ENCODE assay signal across 23 cellular contexts in the genomic region with DNA sequence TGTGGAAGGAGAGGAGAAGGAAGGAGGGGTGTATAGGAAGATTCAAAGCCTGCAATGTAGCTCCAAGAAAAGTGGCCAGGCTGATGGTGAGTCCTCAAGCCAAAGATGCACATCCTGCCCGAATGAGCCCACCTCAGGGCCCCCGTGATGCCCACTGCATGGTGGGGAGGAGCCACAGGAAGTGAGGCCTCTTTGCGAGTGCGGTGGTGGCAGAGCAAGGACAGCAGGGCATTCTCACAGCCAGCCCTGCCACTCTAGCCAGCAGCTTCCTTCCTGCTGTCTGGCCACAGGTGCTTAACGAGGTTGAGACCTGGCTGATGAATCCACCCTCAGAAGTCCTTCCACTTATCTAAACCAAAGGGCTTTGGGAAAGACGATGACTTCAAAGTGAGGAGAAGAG. TPM values are rescaled to one million over a fixed set of nuclear protein-coding genes. Genes with fewer than 3 reads are reported as not detected.
DNase-seq lines count a peak whose midpoint lies in the region; ATAC-seq, FAIRE-seq and TF ChIP-seq lines count a peak whose summit lies in the region.
"Had no signal": no experiment of that assay in that cellular context is flagged by ENCODE, and none has a peak within 500 bp of the region (broad histone marks: within the 10 kb centered on the region; RNA-seq: fewer than 3 reads in every experiment).

No MANE protein-coding gene starts in this region.

- 0% methylated on average over 1 of the region's 6 CpGs for whole genome bisulfite sequencing in HepG2 (ENCODE audit: low lambda C conversion rate)
- 58% methylated on average over 4 of the region's 6 CpGs for WGBS in right lobe of liver (ENCODE audit: insufficient coverage, low coverage, low lambda C conversion rate, missing lambda C conversion rate)

- H3K9me3 Mint-ChIP-seq in activated CD8-positive, alpha-beta T cell treated with anti-CD3 and anti-CD28 coated beads for 36 hours: no peaks in the 10 kb centered on the region
- peaks cover 0 to 15% (median 2%) of the 10 kb centered on the region in 11 donors for H3K9me3 Mint-ChIP-seq in naive thymus-derived CD4-positive, alpha-beta T cell
- H3K9me3 Mint-ChIP-seq: HFFc6 had no signal

- TF ChIP-seq CTCF in HepG2 (CRISPR knock-in tag; IDR thresholded peaks at IDR 0.05): no peak
- no peak for TF ChIP-seq CTCF in right lobe of liver (IDR thresholded peaks at IDR 0.05)
- TF ChIP-seq CTCF in activated CD8-positive, alpha-beta T cell treated with anti-CD3 and anti-CD28 coated beads for 36 hours (IDR thresholded peaks at IDR 0.05): no peak
- no peak for TF ChIP-seq CTCF in breast epithelium (IDR thresholded peaks at IDR 0.05)

- POLR2A ChIA-PET in HepG2 (lab: Yijun Ruan, JAX): interaction anchor here (1.0 kb wide), 1 partner anchor 29 kb away, joined by 3 read pairs; no protein-coding TSS in a partner anchor
- POLR2A ChIA-PET in activated CD8-positive, alpha-beta T cell treated with anti-CD3 and anti-CD28 coated beads for 36 hours (lab: Charles Lee): interaction anchor here (0.5 kb wide), 1 partner anchor 303 kb away, joined by 4 read pairs; no protein-coding TSS in a partner anchor
- POLR2A ChIA-PET in naive thymus-derived CD4-positive, alpha-beta T cell (lab: Charles Lee): interaction anchor here (0.9 kb wide), 1 partner anchor 21 kb away, joined by 3 read pairs; no protein-coding TSS in a partner anchor

- H3K4me2 ChIP-seq in HepG2 (ENCODE audit: low read depth, low read length): 0 out of 2 replicates have a peak overlapping the region, but pooled peaks have one; percentile 12

- peaks cover 6% of the 10 kb centered on the region; the same call in 1 of the 2 replicates for H3K4me1 ChIP-seq in HepG2 (ENCODE audit: insufficient read depth, low read length)
- H3K4me1 ChIP-seq in right lobe of liver: no peaks in the 10 kb centered on the region
- peaks cover 0 to 9% of the 10 kb centered on the region in 2 donors for H3K4me1 ChIP-seq in naive thymus-derived CD4-positive, alpha-beta T cell (ENCODE audit: control insufficient read depth in 2 of 2, insufficient read depth in 2 of 2, low read length in 2 of 2)
- H3K4me1 ChIP-seq in breast epithelium: no peaks in the 10 kb centered on the region

- H4K20me1 ChIP-seq in HepG2 (ENCODE audit: insufficient read depth, low read length): no peaks in the 10 kb centered on the region

- H3K27me3 ChIP-seq in HepG2 (ENCODE audit: control insufficient read depth in 1 of 2, insufficient read depth in 2 of 2, low read length in 2 of 2) (no peaks in the 10 kb centered on the region), right lobe of liver (no peaks in the 10 kb centered on the region), breast epithelium (peaks cover 0 to 17% of the 10 kb centered on the region in 2 donors)
- H3K27me3 ChIP-seq in naive thymus-derived CD4-positive, alpha-beta T cell (ENCODE audit: control insufficient read depth in 2 of 2, insufficient read depth in 2 of 2, low read length in 2 of 2): no peaks in the 10 kb centered on the region

- no peak overlapping the region for H3K4me3 ChIP-seq in HepG2 (replicated peaks in 1 of 3; ENCODE audit: insufficient read depth in 1 of 3, low read depth in 2 of 3, low read length in 3 of 3)
- no peak overlapping the region for H3K4me3 ChIP-seq in right lobe of liver
- H3K4me3 ChIP-seq in naive thymus-derived CD4-positive, alpha-beta T cell (ENCODE audit: low read length): no peak overlapping the region
- no peak overlapping the region for H3K4me3 ChIP-seq in breast epithelium

- TF ChIP-seq POLR2A in HepG2 (IDR thresholded peaks at IDR 0.05; ENCODE audit: insufficient read depth in 1 of 2, low read depth in 2 of 2, low read length in 2 of 2) (no peak), right lobe of liver (IDR thresholded peaks at IDR 0.05) (no peak), breast epithelium (IDR thresholded peaks at IDR 0.05) (no peak)

- in situ Hi-C loops in HepG2 (cut with HindIII; ENCODE audit: extremely low pct_ligation_motif_present, low pct_unique_long_range_greater_than_20kb): no loop called here

- H2AFZ ChIP-seq in HepG2 (ENCODE audit: low read length): no peak overlapping the region

- TF ChIP-seq EP300 in HepG2 (IDR thresholded peaks at IDR 0.05; ENCODE audit: low read depth in 2 of 2, low read length in 2 of 2): no peak
- TF ChIP-seq EP300 in HepG2 (CRISPR knock-in tag; IDR thresholded peaks at IDR 0.05; ENCODE audit: borderline replicate concordance): no peak

- H3K27ac ChIP-seq in HepG2 (ENCODE audit: extremely low read length, insufficient read depth, low read length) (no peak overlapping the region), right lobe of liver (no peak overlapping the region), breast epithelium (no peak overlapping the region)
- no peak overlapping the region for H3K27ac ChIP-seq in naive thymus-derived CD4-positive, alpha-beta T cell (ENCODE audit: low read depth, low read length)
- H3K27ac ChIP-seq: 22Rv1 had no signal

- no peak for FAIRE-seq in HepG2 (lab: Jason Lieb, UNC)

- CTCF ChIA-PET in HepG2 (lab: Yijun Ruan, JAX; ENCODE audit: low intra/inter-chr PET ratio, low total read pairs): no interaction called here
- CTCF ChIA-PET in activated CD8-positive, alpha-beta T cell treated with anti-CD3 and anti-CD28 coated beads for 36 hours (lab: Charles Lee): no interaction called here
- CTCF ChIA-PET in naive thymus-derived CD4-positive, alpha-beta T cell (lab: Charles Lee): no interaction called here

- no peak for TF ChIP-seq RAD21 in HepG2 (CRISPR knock-in tag; IDR thresholded peaks at IDR 0.05)

- no peaks in the 10 kb centered on the region for H3K36me3 ChIP-seq in HepG2 (replicated peaks in 1 of 2; ENCODE audit: control insufficient read depth in 1 of 2, insufficient read depth in 2 of 2, low read length in 2 of 2)
- no peaks in the 10 kb centered on the region for H3K36me3 ChIP-seq in right lobe of liver
- no peaks in the 10 kb centered on the region for H3K36me3 ChIP-seq in naive thymus-derived CD4-positive, alpha-beta T cell (ENCODE audit: control insufficient read depth in 2 of 3, insufficient read depth in 3 of 3, low read length in 3 of 3)
- H3K36me3 ChIP-seq in breast epithelium: no peaks in the 10 kb centered on the region

- H3K79me2 ChIP-seq in HepG2 (ENCODE audit: insufficient read depth, low read length): no peaks in the 10 kb centered on the region

- ATAC-seq in HepG2 (peak; percentile 51), right lobe of liver (no peak)
- peak; percentile 69 for ATAC-seq in activated CD8-positive, alpha-beta T cell treated with anti-CD3 and anti-CD28 coated beads for 36 hours
- ATAC-seq in naive thymus-derived CD4-positive, alpha-beta T cell: peak; percentile 18

- peaks cover 19% of the 10 kb centered on the region for H3K4me1 Mint-ChIP-seq in activated CD8-positive, alpha-beta T cell treated with anti-CD3 and anti-CD28 coated beads for 36 hours (ENCODE audit: low read depth)
- peaks cover 0 to 28% (median 15%) of the 10 kb centered on the region in 7 donors for H3K4me1 Mint-ChIP-seq in naive thymus-derived CD4-positive, alpha-beta T cell

- intact Hi-C loops in HepG2 (cut with micrococcal nuclease; ENCODE audit: unreplicated experiment): no loop called here
- intact Hi-C loops in right lobe of liver (cut with DNase I): no loop called here
- intact Hi-C loops in activated CD8-positive, alpha-beta T cell treated with anti-CD3 and anti-CD28 coated beads for 36 hours (cut with micrococcal nuclease): no loop called here
- intact Hi-C loops in naive thymus-derived CD4-positive, alpha-beta T cell (cut with micrococcal nuclease): loop anchor here in 1 of 2 donors (2.0 kb wide), 1 partner anchor 15 kb away; no protein-coding TSS in a partner anchor
- intact Hi-C loops in breast epithelium (cut with DNase I; ENCODE audit: low total_unique reads): no loop called here

- H3K27ac Mint-ChIP-seq in activated CD8-positive, alpha-beta T cell treated with anti-CD3 and anti-CD28 coated beads for 36 hours: no peak overlapping the region
- no peak overlapping the region for H3K27ac Mint-ChIP-seq in naive thymus-derived CD4-positive, alpha-beta T cell
- H3K27ac Mint-ChIP-seq: HFFc6 had no signal

- H3K9ac ChIP-seq in HepG2 (ENCODE audit: insufficient read depth, low read depth, low read length): no peak overlapping the region

- DNase-seq in DMS53 (lab: John Stamatoyannopoulos, UW) (peak; percentile 10), DMS53 treated with DMSO at 0.1 percent for 48 hours (lab: John Stamatoyannopoulos, UW; ENCODE audit: unreplicated experiment) (no peak), HepG2 (ENCODE audit: low spot score) (no peak), right lobe of liver (no peak), cortex of kidney (lab: John Stamatoyannopoulos, UW) (no peak), breast epithelium (ENCODE audit: low spot score in 2 of 2) (no peak)
- peak; percentile 26 for DNase-seq in activated CD8-positive, alpha-beta T cell treated with anti-CD3 and anti-CD28 coated beads for 36 hours
- DNase-seq in naive thymus-derived CD4-positive, alpha-beta T cell: no peak
- DNase-seq: CD4-positive, CD25-positive, alpha-beta regulatory T cell; COR-L47; DMS 273 treated with DMSO at 0.1 percent for 48 hours; GDM1; H7; HFFc6; KG1; NCI-H1092; NCI-H1436 treated with DMSO at 0.1 percent for 48 hours; NCI-H2029; NCI-H2171; NCI-H526; NK-92 treated with Interleukin-12 subunit alpha and Interleukin-12 subunit beta, amount 100 ng/mL, for 24 hours; Right ventricle myocardium superior had no signal

- H3K27me3 Mint-ChIP-seq in activated CD8-positive, alpha-beta T cell treated with anti-CD3 and anti-CD28 coated beads for 36 hours: no peaks in the 10 kb centered on the region
- no peaks in the 10 kb centered on the region for H3K27me3 Mint-ChIP-seq in naive thymus-derived CD4-positive, alpha-beta T cell
- H3K27me3 Mint-ChIP-seq: CD4-positive, CD25-positive, alpha-beta regulatory T cell had no signal

- H3K36me3 Mint-ChIP-seq in activated CD8-positive, alpha-beta T cell treated with anti-CD3 and anti-CD28 coated beads for 36 hours (ENCODE audit: low read depth): no peaks in the 10 kb centered on the region
- peaks cover 0 to 5% (median 0%) of the 10 kb centered on the region in 5 donors for H3K36me3 Mint-ChIP-seq in naive thymus-derived CD4-positive, alpha-beta T cell
- H3K36me3 Mint-ChIP-seq: CD4-positive, CD25-positive, alpha-beta regulatory T cell had no signal

- BruUV-seq in HepG2 (replicated peaks; lab: Mats Ljungman, UMichigan): no TSS peak

- no peaks in the 10 kb centered on the region for H3K9me3 ChIP-seq in HepG2 (ENCODE audit: low read length)
- H3K9me3 ChIP-seq in right lobe of liver: peaks cover 0 to 5% (median 0%) of the 10 kb centered on the region in 4 donors
- no peaks in the 10 kb centered on the region for H3K9me3 ChIP-seq in naive thymus-derived CD4-positive, alpha-beta T cell (ENCODE audit: control insufficient read depth in 2 of 3, low read length in 3 of 3)
- peaks cover 10 to 21% of the 10 kb centered on the region in 2 donors for H3K9me3 ChIP-seq in breast epithelium

- H3K4me3 Mint-ChIP-seq in activated CD8-positive, alpha-beta T cell treated with anti-CD3 and anti-CD28 coated beads for 36 hours: no peak overlapping the region
- H3K4me3 Mint-ChIP-seq in naive thymus-derived CD4-positive, alpha-beta T cell: peak overlapping the region in 2 of 10 donors; percentile 13 to 28
- H3K4me3 Mint-ChIP-seq: CD4-positive, CD25-positive, alpha-beta regulatory T cell; HFFc6 had no signal

RNA-seq across cellular contexts. Expression of gene BCOR, which starts 55.8 kb away (rescaled TPM):
- total RNA-seq in HepG2 (2016; rRNA removed; fragmentation: Illumina TruSeq; extraction: Trizol) (15.2 and 18.6 TPM in 2 replicates), right lobe of liver (10 to 100 TPM in 4 of 6 experiments, 1 to 10 TPM in 2; 9.4 to 16.6 (median 12.0) TPM), breast epithelium (10 to 100 TPM; 11.7 to 28.1 (median 27.9) TPM)
- total RNA-seq in HepG2 (2016; cell fraction: cytosol; rRNA removed; fragmentation: Illumina TruSeq; extraction: Trizol; ENCODE audit: low read depth): 3.2 and 4.8 TPM in 2 replicates
- 13.9 and 15.9 TPM in 2 replicates for total RNA-seq in HepG2 (2016; cell fraction: insoluble cytoplasmic fraction; rRNA removed; fragmentation: Illumina TruSeq; extraction: Trizol)
- total RNA-seq in HepG2 (2016; cell fraction: membrane; rRNA removed; fragmentation: Illumina TruSeq; extraction: Trizol): 7.4 and 7.6 TPM in 2 replicates
- 18.8 and 25.8 TPM in 2 replicates for total RNA-seq in HepG2 (2016; cell fraction: nucleus; rRNA removed; fragmentation: Illumina TruSeq; extraction: Trizol)
- 14.3 and 15.2 TPM in 2 replicates for polyA plus RNA-seq in HepG2 (2011; rRNA removed)
- polyA plus RNA-seq in HepG2 (2011; cell fraction: cytosol; rRNA removed): 11.5 and 13.8 TPM in 2 replicates
- 30.4 and 30.6 TPM in 2 replicates for polyA plus RNA-seq in HepG2 (2011; cell fraction: nucleus; rRNA removed)
- 27.3 and 29.3 TPM in 2 replicates for polyA plus RNA-seq in HepG2 (2012)
- 1.2 and 1.3 TPM in 2 replicates for polyA plus RNA-seq in HepG2 (2016; cell fraction: cytosol; fragmentation: Illumina TruSeq; extraction: Trizol; ENCODE audit: low read depth)
- polyA plus RNA-seq in HepG2 (2016; cell fraction: insoluble cytoplasmic fraction; fragmentation: Illumina TruSeq; extraction: Trizol; ENCODE audit: low read depth): 17.4 and 18.4 TPM in 2 replicates
- polyA plus RNA-seq in HepG2 (2016; cell fraction: membrane; fragmentation: Illumina TruSeq; extraction: Trizol; ENCODE audit: low read depth): 1.3 and 1.9 TPM in 2 replicates
- polyA plus RNA-seq in HepG2 (2016; cell fraction: nucleus; fragmentation: Illumina TruSeq; extraction: Trizol; ENCODE audit: insufficient read depth, low read depth): 27.4 and 28.9 TPM in 2 replicates
- polyA minus RNA-seq in HepG2 (2011; rRNA and poly(A)+ RNA removed; ENCODE audit: low replicate concordance): 18.3 and 32.5 TPM in 2 replicates
- polyA minus RNA-seq in HepG2 (2011; cell fraction: cytosol; rRNA and poly(A)+ RNA removed): 40.3 and 40.4 TPM in 2 replicates
- polyA minus RNA-seq in HepG2 (2011; cell fraction: nucleus; rRNA and poly(A)+ RNA removed): 31.8 TPM in 2 replicates
- total RNA-seq in activated CD8-positive, alpha-beta T cell treated with anti-CD3 and anti-CD28 coated beads for 36 hours: 10 to 100 TPM; 38.3 to 39.6 TPM
- 10 to 100 TPM; 23.3 to 55.2 (median 43.3) TPM for total RNA-seq in naive thymus-derived CD4-positive, alpha-beta T cell
- polyA plus RNA-seq in naive thymus-derived CD4-positive, alpha-beta T cell: 1 to 10 TPM; 3.8 to 9.1 TPM

Comparison
In these comparisons a context has a peak if more than half of its experiments do, and no peak if none do; other contexts are left out.
1. DNase-seq: peak in DMS53 (single experiment) and activated CD8-positive, alpha-beta T cell treated with anti-CD3 and anti-CD28 coated beads for 36 hours (single experiment); none in DMS53 treated with DMSO at 0.1 percent for 48 hours (single experiment), HepG2 (single experiment), right lobe of liver (0 of 3), naive thymus-derived CD4-positive, alpha-beta T cell (0 of 9), cortex of kidney (single experiment) and breast epithelium (0 of 2).
2. ATAC-seq: peak in HepG2 (single experiment), activated CD8-positive, alpha-beta T cell treated with anti-CD3 and anti-CD28 coated beads for 36 hours (single experiment) and naive thymus-derived CD4-positive, alpha-beta T cell (single experiment); none in right lobe of liver (0 of 4).